21 cellular contexts compared by ENCODE assay signal in the genomic region with DNA sequence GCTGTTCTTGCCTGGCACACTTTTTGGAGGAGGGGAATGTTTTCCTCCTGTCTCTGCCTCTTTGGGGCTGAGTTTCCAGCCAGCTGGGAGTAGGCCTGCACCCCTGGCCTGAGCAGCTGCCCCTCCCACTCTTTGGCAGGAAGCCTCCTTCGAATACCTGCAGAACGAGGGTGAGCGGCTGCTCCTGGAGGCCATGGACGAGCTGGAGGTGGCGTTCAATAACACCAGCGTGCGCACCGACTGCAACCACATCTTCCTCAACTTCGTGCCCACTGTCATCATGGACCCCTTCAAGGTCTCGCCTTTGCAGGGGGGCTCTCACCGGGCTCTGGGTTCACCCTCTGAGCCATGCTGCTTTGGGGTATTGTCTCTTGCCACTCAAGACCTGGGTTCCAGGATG.
"Had no signal": no experiment of that assay in that cellular context is flagged by ENCODE, and none has a peak within 500 bp of the region (broad histone marks: within the 10 kb centered on the region; RNA-seq: fewer than 3 reads in every experiment).

No MANE protein-coding gene starts in this region.

- ATAC-seq: HepG2 had no signal

- H3K36me3 ChIP-seq: MG63, SJSA1 had no signal

- H3K9me3 ChIP-seq: MG63, SJSA1 had no signal

- H3K4me1 ChIP-seq: SJSA1 had no signal

- H3K27me3 ChIP-seq: MG63, SJSA1 had no signal

- H3K4me3 ChIP-seq: MG63, SJSA1, SK-N-MC had no signal

- DNase-seq: IMR-90, Karpas-422, KG1, MG63, NCI-H1092 treated with DMSO at 0.1 percent for 48 hours, NCI-H1436, NCI-H187, NCI-H2029, NCI-H2081 treated with DMSO at 0.1 percent for 48 hours, NCI-H2171, NCI-H226, NCI-H446, NCI-H510A, NCI-H524 treated with DMSO at 0.1 percent for 48 hours, NCI-H69, NCI-H774, SIG-M5 had no signal

- H3K27ac ChIP-seq: RWPE1, SJSA1, SK-N-MC had no signal
